In genomic region chr17:77146882-77147281, GRCh38 we compare ENCODE assay signal across 11 cellular contexts. TPM values are rescaled to one million over a fixed set of nuclear protein-coding genes. Genes with fewer than 3 reads are reported as not detected.
A peak's percentile ranks its signal among the peaks of the same experiment; 100 is the strongest.
DNase-seq lines count a peak whose midpoint lies in the region; TF ChIP-seq lines count a peak whose summit lies in the region.
"Had no signal": no experiment of that assay in that cellular context is flagged by ENCODE, and none has a peak within 500 bp of the region (broad histone marks: within the 10 kb centered on the region; RNA-seq: fewer than 3 reads in every experiment).

No MANE protein-coding gene starts in this region.

- TF ChIP-seq CTCF in adrenal gland (IDR thresholded peaks at IDR 0.05) (peak in 3 of 6 experiments; percentile 1 to 18 (median 14)), liver (IDR thresholded peaks at IDR 0.05; ENCODE audit: low read depth, low read length, missing input control) (peak; percentile 18), testis (IDR thresholded peaks at IDR 0.05) (no peak)

- H3K4me1 ChIP-seq in adrenal gland (replicated peaks in 1 of 2) (peaks cover 76 to 97% of the 10 kb centered on the region in 2 donors), liver (ENCODE audit: control insufficient read depth in 4 of 4, insufficient read depth in 4 of 4, low read length in 3 of 4) (peaks cover 0 to 18% (median 10%) of the 10 kb centered on the region in 4 donors), testis (peaks cover 59% of the 10 kb centered on the region)
- H3K4me1 ChIP-seq: foreskin keratinocyte had no signal

- H3K9me3 Mint-ChIP-seq in activated CD4-positive, alpha-beta T cell treated with anti-CD3 and anti-CD28 coated beads, Interleukin-2, amount 10 ng/mL, durations not matched to agents 24 days and 14 days, result no peaks in the 10 kb centered on the region

- H3K27ac Mint-ChIP-seq in activated CD4-positive, alpha-beta T cell treated with anti-CD3 and anti-CD28 coated beads, Interleukin-2, amount 10 ng/mL, durations not matched to agents 24 days and 14 days, result no peak overlapping the region

- no peaks in the 10 kb centered on the region for H3K27me3 ChIP-seq in adrenal gland
- H3K27me3 ChIP-seq in liver (ENCODE audit: control insufficient read depth in 4 of 4, insufficient read depth in 4 of 4, low read length in 3 of 4), result no peaks in the 10 kb centered on the region
- no peaks in the 10 kb centered on the region for H3K27me3 ChIP-seq in testis
- H3K27me3 ChIP-seq: foreskin keratinocyte had no signal

- peak overlapping the region in 1 of 4 donors; percentile 86 for H3K4me3 ChIP-seq in adrenal gland
- H3K4me3 ChIP-seq in liver (ENCODE audit: low read depth in 1 of 3, low read length in 3 of 3), result peak overlapping the region; percentile 34 to 60 (median 38)
- no peak overlapping the region for H3K4me3 ChIP-seq in testis

- WGBS in adrenal gland, 4 donors, result 49 to 83% (median 62%) methylated on average over 17 of the region's 17 CpGs
- 27% methylated on average over 17 of the region's 17 CpGs for WGBS in liver
- 78 to 82% methylated on average over 17 of the region's 17 CpGs for WGBS in testis, 2 donors

- intact Hi-C loops in activated CD4-positive, alpha-beta T cell treated with anti-CD3 and anti-CD28 coated beads, Interleukin-2, amount 10 ng/mL, durations not matched to agents 24 days and 14 days (cut with micrococcal nuclease), result no loop called here
- intact Hi-C loops in adrenal gland (cut with DNase I) (loop anchor here in 1 of 2 donors (10.0 kb wide), 2 partner anchors 52 to 58 kb away; no protein-coding TSS in a partner anchor), testis (cut with DNase I; ENCODE audit: low total_unique reads) (no loop called here)

- H3K9me3 ChIP-seq in adrenal gland (replicated peaks in 1 of 3) (no peaks in the 10 kb centered on the region), liver (ENCODE audit: control insufficient read depth in 4 of 4, low read length in 3 of 4) (no peaks in the 10 kb centered on the region), testis (no peaks in the 10 kb centered on the region)

- peak; percentile 33 to 57 for TF ChIP-seq RAD21 in liver (IDR thresholded peaks at IDR 0.05)

- H3K36me3 ChIP-seq in adrenal gland (replicated peaks in 1 of 2) (peaks cover 0 to 59% of the 10 kb centered on the region in 2 donors), liver (ENCODE audit: control insufficient read depth in 4 of 4, insufficient read depth in 3 of 4, low read depth in 1 of 4, low read length in 3 of 4) (peaks cover 0 to 2% (median 0%) of the 10 kb centered on the region in 4 donors), testis (ENCODE audit: low read depth, missing control alignments) (no peaks in the 10 kb centered on the region)

- peaks cover 66% of the 10 kb centered on the region for H3K36me3 Mint-ChIP-seq in activated CD4-positive, alpha-beta T cell treated with anti-CD3 and anti-CD28 coated beads, Interleukin-2, amount 10 ng/mL, durations not matched to agents 24 days and 14 days (ENCODE audit: low read depth)

- peak in 1 of 2 donors; percentile 60 for TF ChIP-seq POLR2A in adrenal gland (IDR thresholded peaks at IDR 0.05)
- TF ChIP-seq POLR2A in testis (IDR thresholded peaks at IDR 0.05), result no peak

- H3K27me3 Mint-ChIP-seq in activated CD4-positive, alpha-beta T cell treated with anti-CD3 and anti-CD28 coated beads, Interleukin-2, amount 10 ng/mL, durations not matched to agents 24 days and 14 days, result no peaks in the 10 kb centered on the region

- DNase-seq in activated CD4-positive, alpha-beta T cell treated with anti-CD3 and anti-CD28 coated beads, Interleukin-2, amount 10 ng/mL, durations not matched to agents 24 days and 14 days, result no peak
- DNase-seq in activated CD4-positive, alpha-beta T cell treated with anti-CD3 and anti-CD28 coated beads, Interleukin-2, amount 50 U/mL, for 1 hour, result no peak
- DNase-seq in adrenal gland (peak in 6 of 7 donors; percentile 58 to 82 (median 67)), testis (peak; percentile 69), NCI-H1105 (lab: John Stamatoyannopoulos, UW) (no peak), islet precursor cell (no peak), DMS 273 (lab: John Stamatoyannopoulos, UW; ENCODE audit: unreplicated experiment) (no peak)
- DNase-seq: activated effector memory CD4-positive, alpha-beta T cell treated with Interleukin-2 at 50 U/mL for 16 hours; foreskin keratinocyte; KG1 had no signal

- H3K4me1 Mint-ChIP-seq in activated CD4-positive, alpha-beta T cell treated with anti-CD3 and anti-CD28 coated beads, Interleukin-2, amount 10 ng/mL, durations not matched to agents 24 days and 14 days, result peaks cover 59% of the 10 kb centered on the region

- H3K9ac ChIP-seq in liver (ENCODE audit: low read depth in 1 of 2, low read length in 2 of 2), result peak overlapping the region; percentile 56 to 93

- peak overlapping the region; percentile 7 for H3K4me3 Mint-ChIP-seq in activated CD4-positive, alpha-beta T cell treated with anti-CD3 and anti-CD28 coated beads, Interleukin-2, amount 10 ng/mL, durations not matched to agents 24 days and 14 days

- H3K27ac ChIP-seq in adrenal gland (peak overlapping the region; percentile 55 to 97 (median 91)), liver (ENCODE audit: low read depth in 1 of 2, low read length in 2 of 2) (peak overlapping the region; percentile 59 to 60), testis (peak overlapping the region; percentile 73 to 95)
- H3K27ac ChIP-seq: foreskin keratinocyte had no signal

TF ChIP-seq in liver, 16 proteins besides CTCF, POLR2A, EP300 and RAD21:
- TF ChIP-seq SP1 (IDR thresholded peaks at IDR 0.05) (no peak), NR2F2 (IDR thresholded peaks at IDR 0.05) (no peak), FOXA2 (IDR thresholded peaks at IDR 0.05) (no peak), RXRA (IDR thresholded peaks at IDR 0.05) (peak in 1 of 2 donors; percentile 36), JUND (IDR thresholded peaks at IDR 0.05) (no peak), HNF4A (conservative IDR thresholded peaks at IDR 0.05) (peak in 1 of 2 donors; percentile 14), YY1 (IDR thresholded peaks at IDR 0.05) (peak; percentile 25), TAF1 (conservative IDR thresholded peaks at IDR 0.05) (peak; percentile 31)

RNA-seq across cellular contexts. Expression of gene SEC14L1, which starts 6.1 kb away (rescaled TPM):
- 71.4 and 73.1 TPM in 2 replicates for total RNA-seq in activated CD4-positive, alpha-beta T cell treated with anti-CD3 and anti-CD28 coated beads, Interleukin-2, amount 10 ng/mL, durations not matched to agents 24 days and 14 days
- total RNA-seq in adrenal gland (100 to 1,000 TPM; 130 to 255 (median 199) TPM), liver (10 to 100 TPM; 34.6 to 52.0 TPM), testis (100 to 1,000 TPM; 240 to 262 TPM)
- polyA plus RNA-seq in adrenal gland (100 to 1,000 TPM in 2 of 3 donors, 10 to 100 TPM in 1; 61.8 to 125 (median 119) TPM), liver (10 to 100 TPM; 17.0 to 19.0 TPM), testis (ENCODE audit: insufficient read depth, low read depth, low replicate concordance) (143 TPM)

Comparison
In these comparisons a context has a peak if more than half of its experiments do, and no peak if none do; other contexts are left out.
1. DNase-seq: peak in adrenal gland (6 of 7) and testis (single experiment); none in activated CD4-positive, alpha-beta T cell treated with anti-CD3 and anti-CD28 coated beads, Interleukin-2, amount 10 ng/mL, durations not matched to agents 24 days and 14 days (single experiment), activated CD4-positive, alpha-beta T cell treated with anti-CD3 and anti-CD28 coated beads, Interleukin-2, amount 50 U/mL, for 1 hour (single experiment), NCI-H1105 (single experiment), islet precursor cell (single experiment) and DMS 273 (single experiment).
2. H3K4me3 ChIP-seq: peak in liver (3 of 3); none in testis (0 of 2).
3. Peak in every context shown above with its lines, with median percentiles within 50 percentile points of each other: H3K27ac ChIP-seq.